ENCODE assay signal across 8 cellular contexts in the genomic region with DNA sequence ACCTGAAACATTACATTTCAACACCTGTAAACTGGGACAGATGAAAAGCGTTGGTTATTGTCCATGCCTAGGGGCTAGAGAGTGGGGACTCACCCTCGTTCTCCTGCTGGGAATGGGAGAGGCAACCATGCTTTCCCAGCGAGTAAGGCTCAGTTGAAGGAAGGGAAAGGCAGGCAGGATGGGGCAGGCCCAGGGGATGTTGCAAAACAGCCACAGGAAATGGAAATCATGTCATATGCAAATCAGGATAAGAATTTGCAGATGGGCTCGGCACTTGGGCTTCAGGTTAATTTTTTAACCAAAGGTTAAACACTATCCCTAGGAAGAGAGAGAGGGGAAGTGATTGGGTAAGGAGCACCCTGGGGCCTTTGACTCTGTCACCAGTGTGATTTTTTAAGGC.
DNase-seq lines count a peak whose midpoint lies in the region; ATAC-seq and TF ChIP-seq lines count a peak whose summit lies in the region.

No MANE protein-coding gene starts in this region.

- DNase-seq in COLO668 (lab: John Stamatoyannopoulos, UW; ENCODE audit: unreplicated experiment), result peak; percentile 32
- peak; percentile 17 for DNase-seq in fibroblast of mammary gland (ENCODE audit: low read depth)
- DNase-seq in stimulated activated CD4-positive, alpha-beta T cell treated with anti-CD3 and anti-CD28 coated beads, Interleukin-4, amount 100 ng/mL, for 4 hours, result no peak
- DNase-seq in stimulated activated CD4-positive, alpha-beta T cell treated with anti-CD3 and anti-CD28 coated beads, Interleukin-2, amount 100 ng/mL, for 48 hours, result no peak
- no peak for DNase-seq in dedifferentiated amniotic fluid mesenchymal stem cell (ENCODE audit: extremely low spot score)

- no peak for TF ChIP-seq CTCF in fibroblast of mammary gland (conservative IDR thresholded peaks at IDR 0.05; ENCODE audit: control insufficient read depth, insufficient read depth, low read depth, low read length)

- no peak for TF ChIP-seq EP300 in Ishikawa (IDR thresholded peaks at IDR 0.05; ENCODE audit: borderline replicate concordance)

- peak; percentile 81 for ATAC-seq in GM19395 (IDR thresholded peaks at IDR 0.05; ENCODE audit: unreplicated experiment)
- ATAC-seq in GM18502 (IDR thresholded peaks at IDR 0.05; ENCODE audit: poor library complexity, unreplicated experiment), result no peak

- no peak for TF ChIP-seq RAD21 in Ishikawa (IDR thresholded peaks at IDR 0.05; ENCODE audit: low read depth)

- no peak overlapping the region for H3K4me3 ChIP-seq in fibroblast of mammary gland (ENCODE audit: control insufficient read depth, low read depth, low read length)

TF ChIP-seq in Ishikawa, 13 proteins besides CTCF, POLR2A, EP300 and RAD21:
- TF ChIP-seq CREB1 (IDR thresholded peaks at IDR 0.05; ENCODE audit: low read depth) (no peak), CEBPB (IDR thresholded peaks at IDR 0.05) (0 out of 2 replicates have a peak, but pooled peaks have one; percentile 18)
TF ChIP-seq in Ishikawa: peak in this region for 1.

Comparison
In these comparisons a context has a peak if more than half of its experiments do, and no peak if none do; other contexts are left out.
1. DNase-seq: peak in COLO668 (single experiment) and fibroblast of mammary gland (single experiment); none in stimulated activated CD4-positive, alpha-beta T cell treated with anti-CD3 and anti-CD28 coated beads, Interleukin-4, amount 100 ng/mL, for 4 hours (0 of 2), stimulated activated CD4-positive, alpha-beta T cell treated with anti-CD3 and anti-CD28 coated beads, Interleukin-2, amount 100 ng/mL, for 48 hours (0 of 2) and dedifferentiated amniotic fluid mesenchymal stem cell (single experiment).